In the genomic region with DNA sequence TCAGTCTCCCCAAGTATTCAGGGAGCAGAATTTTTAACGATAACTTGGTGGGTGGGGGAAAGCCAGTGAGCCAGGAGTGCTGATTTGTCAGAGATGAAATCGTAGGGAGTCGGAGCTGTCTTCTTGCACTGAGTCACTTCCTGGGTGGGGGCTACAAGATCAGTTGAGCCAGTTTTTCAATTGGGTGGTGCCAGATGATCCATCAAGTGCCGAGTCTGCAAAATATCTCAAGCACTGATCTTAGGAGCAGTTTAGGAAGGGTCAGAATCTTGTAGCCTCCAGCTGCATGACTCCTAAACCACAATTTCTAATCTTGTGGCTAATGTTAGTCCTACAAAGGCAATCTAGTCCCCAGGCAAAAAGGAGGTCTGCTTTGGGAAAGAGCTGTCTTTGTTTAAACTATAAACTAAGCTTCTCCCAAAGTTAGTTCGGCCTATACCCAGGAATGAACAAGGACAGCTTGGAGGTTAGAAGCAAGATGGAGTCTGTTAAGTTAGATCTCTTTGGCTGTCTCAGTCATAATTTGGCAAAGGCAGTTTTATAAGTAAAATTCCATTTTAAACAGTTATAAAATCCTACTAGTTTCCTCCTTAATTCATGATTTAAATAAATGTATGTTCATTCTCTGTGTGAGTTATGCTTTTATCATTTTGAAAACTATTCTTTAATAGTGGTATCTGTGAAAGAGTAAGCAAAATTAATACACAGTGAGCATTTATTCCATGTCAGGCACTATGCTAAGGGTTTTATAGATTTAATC, we compare ENCODE assay signal across 8 cellular contexts. TPM values are rescaled to one million over a fixed set of nuclear protein-coding genes. Genes with fewer than 3 reads are reported as not detected.
DNase-seq lines count a peak whose midpoint lies in the region; ATAC-seq and TF ChIP-seq lines count a peak whose summit lies in the region.

No MANE protein-coding gene starts in this region.

- H3K27ac ChIP-seq in PC-9, result peak overlapping the region; percentile 84

- TF ChIP-seq CTCF in PC-9 (conservative IDR thresholded peaks at IDR 0.05), result no peak

- no TSS peak for BruUV-seq in PC-9 (replicated peaks; lab: Mats Ljungman, UMichigan)

- H3K4me2 ChIP-seq in PC-9, result peak overlapping the region; percentile 67

- no peaks in the 10 kb centered on the region for H3K79me2 ChIP-seq in PC-9 (ENCODE audit: low read depth)

- H3K27ac Mint-ChIP-seq in immature natural killer cell, result no peak overlapping the region

- no peaks in the 10 kb centered on the region for H3K27me3 ChIP-seq in PC-9 (ENCODE audit: insufficient read depth, low read depth)

- H3K4me1 Mint-ChIP-seq in immature natural killer cell, result no peaks in the 10 kb centered on the region

- H3K9me3 ChIP-seq in PC-9 (ENCODE audit: insufficient read depth, low read depth), result 0 out of 2 replicates have a peak, but pooled peaks cover 4% of the 10 kb centered on the region

- CTCF ChIA-PET in PC-9 (lab: Charles Lee), result interaction anchor here (0.6 to 1.4 kb wide), 3 partner anchors 84 to 168 kb away, joined by 4 to 11 read pairs (median 11); a partner anchor contains a TSS

- peak overlapping the region in 1 of 5 donors; percentile 39 for H3K4me3 Mint-ChIP-seq in immature natural killer cell

- H3K9me3 Mint-ChIP-seq in immature natural killer cell, result no peaks in the 10 kb centered on the region

- H2AFZ ChIP-seq in PC-9, result no peak overlapping the region

- peak; percentile 77 for DNase-seq in Daoy (ENCODE audit: low read depth)
- peak; percentile 72 to 99 for DNase-seq in PC-9
- peak; percentile 39 for DNase-seq in amniotic stem cell (lab: John Stamatoyannopoulos, UW)
- DNase-seq in skeletal muscle cell (ENCODE audit: low read depth), result peak; percentile 48
- no peak for DNase-seq in immature natural killer cell
- no peak for DNase-seq in GM19238 (ENCODE audit: insufficient read length, low spot score)

- POLR2A ChIA-PET in PC-9 (lab: Charles Lee; ENCODE audit: unreplicated experiment), result interaction anchor here (0.6 kb wide), 1 partner anchor 11 kb away, joined by 3 read pairs; no protein-coding TSS in a partner anchor

- peaks cover 0 to 4% (median 1%) of the 10 kb centered on the region in 3 donors for H3K27me3 Mint-ChIP-seq in immature natural killer cell (ENCODE audit: low read depth in 3 of 3)

- intact Hi-C loops in PC-9 (cut with micrococcal nuclease; ENCODE audit: unreplicated experiment), result loop anchor here (2.0 kb wide), 2 partner anchors 31 to 51 kb away; no protein-coding TSS in a partner anchor

- peaks cover 8% of the 10 kb centered on the region; the same call in 1 of the 2 replicates for H3K36me3 ChIP-seq in PC-9 (ENCODE audit: low read depth)

- peaks cover 64% of the 10 kb centered on the region for H3F3A ChIP-seq in PC-9 (ENCODE audit: insufficient read depth, low read depth)

- no peaks in the 10 kb centered on the region for H3K9me2 ChIP-seq in PC-9 (ENCODE audit: insufficient read depth)

- no peaks in the 10 kb centered on the region for H4K20me1 ChIP-seq in PC-9 (ENCODE audit: insufficient read depth)

- H3K4me3 ChIP-seq in PC-9 (peak overlapping the region; percentile 33; the same call in 1 of the 2 replicates), skeletal muscle cell (ENCODE audit: low read depth, low read length) (no peak overlapping the region)

- peaks cover 65% of the 10 kb centered on the region for H3K4me1 ChIP-seq in PC-9 (replicated peaks; ENCODE audit: insufficient read depth)

- ATAC-seq in GM21423 (IDR thresholded peaks at IDR 0.05; ENCODE audit: unreplicated experiment) (no peak), HG03460 (IDR thresholded peaks at IDR 0.05; ENCODE audit: unreplicated experiment) (no peak)

- H3K36me3 Mint-ChIP-seq in immature natural killer cell, result no peaks in the 10 kb centered on the region

RNA-seq across cellular contexts. Expression of a gene that starts 51.7 kb away (rescaled TPM):
- total RNA-seq in Daoy (2014; rRNA removed; shearing (Covaris generic)), result 126 and 139 TPM in 2 replicates
- 52.9 and 74.6 TPM in 2 replicates for total RNA-seq in PC-9 (2021)
- polyA plus RNA-seq in immature natural killer cell, result 10 to 100 TPM in 1 of 3 donors, 1 to 10 TPM in 2; 3.6 to 11.8 (median 4.6) TPM

Comparison
In these comparisons a context has a peak if more than half of its experiments do, and no peak if none do; other contexts are left out.
1. DNase-seq: peak in Daoy (single experiment), PC-9 (2 of 2), amniotic stem cell (single experiment) and skeletal muscle cell (single experiment); none in immature natural killer cell (0 of 3) and GM19238 (single experiment).